ENCODE assay signal across 9 cellular contexts in genomic region chr4:109728385-109728784, GRCh38. TPM values are rescaled to one million over a fixed set of nuclear protein-coding genes. Genes with fewer than 3 reads are reported as not detected.
DNase-seq lines count a peak whose midpoint lies in the region; ATAC-seq and TF ChIP-seq lines count a peak whose summit lies in the region.
"Had no signal": no experiment of that assay in that cellular context is flagged by ENCODE, and none has a peak within 500 bp of the region (broad histone marks: within the 10 kb centered on the region; RNA-seq: fewer than 3 reads in every experiment).

No MANE protein-coding gene starts in this region.

- TF ChIP-seq POLR2A in transverse colon (IDR thresholded peaks at IDR 0.05), result no peak

- H3K4me3 Mint-ChIP-seq in activated naive CD4-positive, alpha-beta T cell treated with anti-CD3 and anti-CD28 coated beads, Interleukin-2, amount 50 U/mL, for 24 hours, result peak overlapping the region; percentile 93
- H3K4me3 Mint-ChIP-seq in activated B cell treated with CpG ODN at 0.5 μM for 24 hours (peak overlapping the region; percentile 90), immature natural killer cell (peak overlapping the region in 3 of 5 donors; percentile 87 to 93 (median 90))
- no peak overlapping the region for H3K4me3 Mint-ChIP-seq in activated T-helper 2 cell treated with anti-CD3 and anti-CD28 coated beads, Interferon-gamma antibody, Interleukin-2, Interleukin-4, amounts not matched to agents 10 μg/mL and 5 μg/mL and 100 μg/mL, durations not matched to agents 14 hours and 24 hours and 36 hours (ENCODE audit: low read depth)

- no peaks in the 10 kb centered on the region for H3K9me3 Mint-ChIP-seq in activated naive CD4-positive, alpha-beta T cell treated with anti-CD3 and anti-CD28 coated beads, Interleukin-2, amount 50 U/mL, for 24 hours
- no peaks in the 10 kb centered on the region for H3K9me3 Mint-ChIP-seq in activated B cell treated with CpG ODN at 0.5 μM for 24 hours
- no peaks in the 10 kb centered on the region for H3K9me3 Mint-ChIP-seq in immature natural killer cell
- no peaks in the 10 kb centered on the region for H3K9me3 Mint-ChIP-seq in activated T-helper 2 cell treated with anti-CD3 and anti-CD28 coated beads, Interferon-gamma antibody, Interleukin-2, Interleukin-4, amounts not matched to agents 10 μg/mL and 5 μg/mL and 100 μg/mL, durations not matched to agents 14 hours and 24 hours and 36 hours

- no peaks in the 10 kb centered on the region for H3K27me3 Mint-ChIP-seq in activated naive CD4-positive, alpha-beta T cell treated with anti-CD3 and anti-CD28 coated beads, Interleukin-2, amount 50 U/mL, for 24 hours
- H3K27me3 Mint-ChIP-seq in activated B cell treated with CpG ODN at 0.5 μM for 24 hours (no peaks in the 10 kb centered on the region), immature natural killer cell (ENCODE audit: low read depth in 3 of 3) (peaks cover 0 to 4% (median 3%) of the 10 kb centered on the region in 3 donors)
- no peaks in the 10 kb centered on the region for H3K27me3 Mint-ChIP-seq in activated T-helper 2 cell treated with anti-CD3 and anti-CD28 coated beads, Interferon-gamma antibody, Interleukin-2, Interleukin-4, amounts not matched to agents 10 μg/mL and 5 μg/mL and 100 μg/mL, durations not matched to agents 14 hours and 24 hours and 36 hours (ENCODE audit: low read depth)

- H3K4me1 ChIP-seq in transverse colon, result peaks cover 5 to 23% (median 13%) of the 10 kb centered on the region in 4 donors

- TF ChIP-seq CTCF in activated B cell treated with CpG ODN at 0.5 μM for 24 hours (IDR thresholded peaks at IDR 0.05) (no peak), transverse colon (IDR thresholded peaks at IDR 0.05) (no peak)

- intact Hi-C loops in activated B cell treated with CpG ODN at 0.5 μM for 24 hours (cut with micrococcal nuclease) (no loop called here), transverse colon (cut with DNase I; ENCODE audit: low total_unique reads) (no loop called here)
- intact Hi-C loops in activated T-helper 2 cell treated with anti-CD3 and anti-CD28 coated beads, Interferon-gamma antibody, Interleukin-2, Interleukin-4, amounts not matched to agents 10 μg/mL and 5 μg/mL and 100 μg/mL, durations not matched to agents 14 hours and 24 hours and 36 hours (cut with micrococcal nuclease), result no loop called here

- H3K36me3 Mint-ChIP-seq in activated naive CD4-positive, alpha-beta T cell treated with anti-CD3 and anti-CD28 coated beads, Interleukin-2, amount 50 U/mL, for 24 hours, result peaks cover 10% of the 10 kb centered on the region
- peaks cover 8% of the 10 kb centered on the region for H3K36me3 Mint-ChIP-seq in activated B cell treated with CpG ODN at 0.5 μM for 24 hours (ENCODE audit: low read depth)
- H3K36me3 Mint-ChIP-seq in immature natural killer cell, result peaks cover 0 to 10% (median 3%) of the 10 kb centered on the region in 3 donors
- peaks cover 5% of the 10 kb centered on the region for H3K36me3 Mint-ChIP-seq in activated T-helper 2 cell treated with anti-CD3 and anti-CD28 coated beads, Interferon-gamma antibody, Interleukin-2, Interleukin-4, amounts not matched to agents 10 μg/mL and 5 μg/mL and 100 μg/mL, durations not matched to agents 14 hours and 24 hours and 36 hours (ENCODE audit: low read depth)

- peak overlapping the region in 3 of 4 donors; percentile 90 to 94 (median 91) for H3K27ac ChIP-seq in transverse colon

- no peak overlapping the region for H3K27ac Mint-ChIP-seq in activated naive CD4-positive, alpha-beta T cell treated with anti-CD3 and anti-CD28 coated beads, Interleukin-2, amount 50 U/mL, for 24 hours
- H3K27ac Mint-ChIP-seq in activated B cell treated with CpG ODN at 0.5 μM for 24 hours (no peak overlapping the region), immature natural killer cell (peak overlapping the region in 1 of 6 donors; percentile 72)
- H3K27ac Mint-ChIP-seq in activated T-helper 2 cell treated with anti-CD3 and anti-CD28 coated beads, Interferon-gamma antibody, Interleukin-2, Interleukin-4, amounts not matched to agents 10 μg/mL and 5 μg/mL and 100 μg/mL, durations not matched to agents 14 hours and 24 hours and 36 hours, result no peak overlapping the region

- ATAC-seq in activated B cell treated with CpG ODN at 0.5 μM for 24 hours (ENCODE audit: low read depth), result no peak
- ATAC-seq in left lobe of liver, result no peak

- CTCF ChIA-PET in activated B cell treated with CpG ODN at 0.5 μM for 24 hours (lab: Charles Lee), result no interaction called here

- 46 to 52% methylated on average over 6 of the region's 6 CpGs for WGBS in transverse colon (ENCODE audit: low coverage in 1 of 2), 2 donors

- in situ Hi-C loops in transverse colon (cut with MboI; ENCODE audit: low pct_ligation_motif_present in 1 of 4, low pct_unique_long_range_greater_than_20kb in 1 of 4, low sequenced_read_pairs in 3 of 4), result loop anchor here in 1 of 4 donors (10.0 kb wide), 1 partner anchor 86 kb away; the partner anchor contains the start of gene GAR1

- H3K36me3 ChIP-seq in transverse colon, result no peaks in the 10 kb centered on the region

- H3K27me3 ChIP-seq in transverse colon, result no peaks in the 10 kb centered on the region

- no peak for DNase-seq in activated naive CD4-positive, alpha-beta T cell treated with Interleukin-2 at 50 U/mL for 16 hours
- DNase-seq in activated B cell treated with CpG ODN at 0.5 μM for 24 hours, result no peak
- DNase-seq in immature natural killer cell, result no peak
- no peak for DNase-seq in transverse colon
- no peak for DNase-seq in activated T-helper 2 cell treated with anti-CD3 and anti-CD28 coated beads, Interferon-gamma antibody, Interleukin-2, Interleukin-4, amounts not matched to agents 10 μg/mL and 5 μg/mL and 100 μg/mL, durations not matched to agents 14 hours and 24 hours and 36 hours (ENCODE audit: low spot score)
- DNase-seq in COLO829 (ENCODE audit: low spot score), result no peak
- DNase-seq in left lobe of liver (ENCODE audit: low spot score), result no peak
- DNase-seq: nucleus accumbens had no signal

- no peaks in the 10 kb centered on the region for H3K9me3 ChIP-seq in transverse colon

- peaks cover 33% of the 10 kb centered on the region for H3K4me1 Mint-ChIP-seq in activated naive CD4-positive, alpha-beta T cell treated with anti-CD3 and anti-CD28 coated beads, Interleukin-2, amount 50 U/mL, for 24 hours
- H3K4me1 Mint-ChIP-seq in activated B cell treated with CpG ODN at 0.5 μM for 24 hours, result peaks cover 14% of the 10 kb centered on the region
- H3K4me1 Mint-ChIP-seq in immature natural killer cell, result peaks cover 19 to 26% of the 10 kb centered on the region in 2 donors
- peaks cover 14% of the 10 kb centered on the region for H3K4me1 Mint-ChIP-seq in activated T-helper 2 cell treated with anti-CD3 and anti-CD28 coated beads, Interferon-gamma antibody, Interleukin-2, Interleukin-4, amounts not matched to agents 10 μg/mL and 5 μg/mL and 100 μg/mL, durations not matched to agents 14 hours and 24 hours and 36 hours (ENCODE audit: low read depth)

- POLR2A ChIA-PET in activated B cell treated with CpG ODN at 0.5 μM for 24 hours (lab: Charles Lee), result interaction anchor here (3.0 kb wide), 1 partner anchor 168 kb away, joined by 10 read pairs; the partner anchor contains the start of gene MCUB

- no peak for TF ChIP-seq EP300 in transverse colon (IDR thresholded peaks at IDR 0.05; ENCODE audit: low read depth)

- H3K4me3 ChIP-seq in transverse colon, result peak overlapping the region in 3 of 4 donors; percentile 58 to 87 (median 64)

RNA-seq across cellular contexts. Expression of gene PLA2G12A, which starts 1.5 kb away (rescaled TPM):
- total RNA-seq in activated B cell treated with CpG ODN at 0.5 μM for 24 hours, result 6.7 and 9.6 TPM in 2 replicates
- polyA plus RNA-seq in immature natural killer cell, result 10 to 100 TPM; 29.9 to 42.6 (median 33.9) TPM
- 10 to 100 TPM; 17.3 to 42.6 (median 29.7) TPM for total RNA-seq in transverse colon
- total RNA-seq in activated T-helper 2 cell treated with anti-CD3 and anti-CD28 coated beads, Interferon-gamma antibody, Interleukin-2, Interleukin-4, amounts not matched to agents 10 μg/mL and 5 μg/mL and 100 μg/mL, durations not matched to agents 14 hours and 24 hours and 36 hours, result 7.9 and 10.4 TPM in 2 replicates
- 38.9 TPM for total RNA-seq in left lobe of liver

RNA-seq across cellular contexts. Expression of gene CASP6, which starts 25.1 kb away (rescaled TPM):
- total RNA-seq in activated B cell treated with CpG ODN at 0.5 μM for 24 hours, result 5.6 and 7.0 TPM in 2 replicates
- polyA plus RNA-seq in immature natural killer cell, result 10 to 100 TPM; 15.5 to 22.6 (median 17.9) TPM
- total RNA-seq in transverse colon, result 10 to 100 TPM; 34.4 to 87.7 (median 58.9) TPM
- 26.7 and 31.8 TPM in 2 replicates for total RNA-seq in activated T-helper 2 cell treated with anti-CD3 and anti-CD28 coated beads, Interferon-gamma antibody, Interleukin-2, Interleukin-4, amounts not matched to agents 10 μg/mL and 5 μg/mL and 100 μg/mL, durations not matched to agents 14 hours and 24 hours and 36 hours
- total RNA-seq in left lobe of liver, result 16.5 TPM
